20 cellular contexts compared by ENCODE assay signal in the genomic region with DNA sequence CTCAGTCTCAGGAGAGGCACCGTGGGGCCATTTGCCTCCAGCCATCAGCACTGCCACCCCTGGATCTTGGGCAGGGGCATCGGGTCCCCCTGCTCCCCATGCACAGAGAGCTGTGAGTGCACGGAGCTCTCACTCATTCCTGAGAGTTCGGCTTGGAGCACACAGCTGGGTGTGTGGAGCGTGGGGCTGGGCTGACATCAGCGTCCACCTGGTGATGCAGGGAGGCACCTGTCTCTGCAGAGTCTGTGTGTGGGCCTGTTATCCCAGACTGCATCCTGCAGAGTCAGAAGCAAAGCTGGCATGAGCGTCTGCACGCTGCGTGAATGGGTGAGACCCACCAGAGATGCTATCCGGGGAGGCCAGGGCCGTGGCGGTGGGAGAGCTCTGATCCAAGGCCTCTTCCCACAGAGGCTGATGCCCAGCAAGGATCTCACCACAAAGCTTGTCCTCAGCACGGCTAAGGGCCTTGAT.
A peak's percentile ranks its signal among the peaks of the same experiment; 100 is the strongest.
DNase-seq lines count a peak whose midpoint lies in the region; ATAC-seq, FAIRE-seq and TF ChIP-seq lines count a peak whose summit lies in the region.
"Had no signal": no experiment of that assay in that cellular context is flagged by ENCODE, and none has a peak within 500 bp of the region (broad histone marks: within the 10 kb centered on the region; RNA-seq: fewer than 3 reads in every experiment).

No MANE protein-coding gene starts in this region.

- H2BK5ac ChIP-seq in H1 (ENCODE audit: low read depth, low read length): no peak overlapping the region

- H3K79me1 ChIP-seq in H1 (ENCODE audit: low read depth, low read length): no peaks in the 10 kb centered on the region

- H3F3A ChIP-seq in neural progenitor cell (ENCODE audit: low read depth): no peaks in the 10 kb centered on the region

- H3K27ac ChIP-seq in H1 (ENCODE audit: low read depth, low read length) (no peak overlapping the region), neural progenitor cell (no peak overlapping the region), RWPE1 (no peak overlapping the region)
- H3K27ac ChIP-seq: A549, C4-2B, SJSA1 had no signal

- H2AFZ ChIP-seq in H1 (ENCODE audit: low read length) (no peak overlapping the region), neural progenitor cell (replicated peaks) (no peak overlapping the region)

- no peak overlapping the region for H2BK20ac ChIP-seq in H1 (ENCODE audit: low read length)

- no peak for TF ChIP-seq CTCF in H1 (IDR thresholded peaks at IDR 0.05; ENCODE audit: control extremely low read depth in 1 of 3, insufficient read depth in 1 of 3, low read depth in 1 of 3, low read length in 3 of 3)
- TF ChIP-seq CTCF in neural progenitor cell (IDR thresholded peaks at IDR 0.05): no peak
- TF ChIP-seq CTCF in RWPE1 (conservative IDR thresholded peaks at IDR 0.05; ENCODE audit: low read depth): no peak

- peak overlapping the region; percentile 31; the same call in 1 of the 2 replicates for H4K8ac ChIP-seq in H1 (ENCODE audit: extremely low read depth, insufficient read depth, low read length)

- POLR2A ChIA-PET in H1 (lab: Charles Lee; ENCODE audit: partially characterized antibody) (no interaction called here), RWPE1 (lab: Yijun Ruan, JAX; ENCODE audit: low non-redundant PET) (no interaction called here)

- peaks cover 2% of the 10 kb centered on the region for H3K36me3 Mint-ChIP-seq in neural progenitor cell

- H3K18ac ChIP-seq in H1 (ENCODE audit: extremely low read depth, low read length): no peak overlapping the region

- H3K23me2 ChIP-seq in H1 (ENCODE audit: low read depth, low read length): no peaks in the 10 kb centered on the region

- H3K4me1 ChIP-seq in H1 (replicated peaks in 1 of 4; ENCODE audit: control insufficient read depth in 3 of 4, insufficient read depth in 4 of 4, low read length in 3 of 4) (no peaks in the 10 kb centered on the region; a peak in 2 of 7 replicates), neural progenitor cell (peaks cover 4% of the 10 kb centered on the region)
- H3K4me1 ChIP-seq: A549 had no signal

- no peak for ATAC-seq in Right ventricle myocardium superior (ENCODE audit: poor library complexity)
- ATAC-seq: A549 had no signal

- H3K27me3 ChIP-seq in H1 (replicated peaks in 1 of 4; ENCODE audit: control insufficient read depth in 3 of 4, extremely low read depth in 1 of 4, insufficient read depth in 3 of 4, low read length in 3 of 4) (peaks cover 0 to 2% (median 0%) of the 10 kb centered on the region in 4 experiments; a peak in 1 of 7 replicates), neural progenitor cell (no peaks in the 10 kb centered on the region)
- H3K27me3 ChIP-seq: SJSA1 had no signal

- no peak for TF ChIP-seq RAD21 in H1 (IDR thresholded peaks at IDR 0.05 in 1 of 2, conservative IDR thresholded peaks at IDR 0.05 in 1 of 2; ENCODE audit: low read depth in 2 of 2, low read length in 2 of 2)

- no peak overlapping the region for H4K91ac ChIP-seq in H1 (replicated peaks; ENCODE audit: insufficient read length, low read length)

- no peak overlapping the region for H2BK15ac ChIP-seq in H1 (ENCODE audit: low read length)

- TF ChIP-seq POLR2A in H1 (IDR thresholded peaks at IDR 0.05; ENCODE audit: control extremely low read depth in 1 of 2, low read depth in 2 of 2, low read length in 2 of 2): no peak

- H2BK12ac ChIP-seq in H1 (ENCODE audit: low read depth, low read length): no peak overlapping the region

- peaks cover 60% of the 10 kb centered on the region for H3K4me1 Mint-ChIP-seq in neural progenitor cell

- no peak overlapping the region for H3K4me3 Mint-ChIP-seq in neural progenitor cell
- H3K4me3 Mint-ChIP-seq: HFFc6 had no signal

- H2AK5ac ChIP-seq in H1 (ENCODE audit: low read depth, low read length): no peak overlapping the region

- H3K79me2 ChIP-seq in H1 (ENCODE audit: control insufficient read depth in 1 of 2, insufficient read depth in 2 of 2, low read length in 2 of 2) (no peaks in the 10 kb centered on the region), neural progenitor cell (ENCODE audit: low read depth) (no peaks in the 10 kb centered on the region)

- CTCF ChIA-PET in H1 (lab: Charles Lee; ENCODE audit: partially characterized antibody) (interaction anchor here (0.7 to 1.9 kb wide), 4 partner anchors 9 to 77 kb away, joined by 3 to 9 read pairs (median 4); no protein-coding TSS in a partner anchor), RWPE1 (lab: Yijun Ruan, JAX) (no interaction called here)

- no peaks in the 10 kb centered on the region for H3K9me3 ChIP-seq in H1 (ENCODE audit: insufficient read depth in 2 of 2, low read depth in 1 of 2, low read length in 1 of 2)
- H3K9me3 ChIP-seq in neural progenitor cell (ENCODE audit: low read depth): no peaks in the 10 kb centered on the region
- H3K9me3 ChIP-seq: A549, SJSA1 had no signal

- H3K4ac ChIP-seq in H1 (replicated peaks; ENCODE audit: insufficient read length, low read depth, low read length): no peak overlapping the region

- H3K9ac ChIP-seq in H1 (replicated peaks in 1 of 4; ENCODE audit: extremely low read depth in 1 of 4, low read depth in 3 of 4, low read length in 3 of 4) (no peak overlapping the region), neural progenitor cell (no peak overlapping the region)

- H3K4me2 ChIP-seq in H1 (ENCODE audit: insufficient read depth in 1 of 2, low read depth in 2 of 2, low read length in 2 of 2) (no peak overlapping the region), neural progenitor cell (no peak overlapping the region)
- H3K4me2 ChIP-seq: A549 had no signal

- no peaks in the 10 kb centered on the region for H4K20me1 ChIP-seq in H1 (replicated peaks in 1 of 2; ENCODE audit: control insufficient read depth in 1 of 2, insufficient read depth in 2 of 2, low read length in 2 of 2)
- H4K20me1 ChIP-seq in neural progenitor cell (ENCODE audit: low read depth): no peaks in the 10 kb centered on the region

- WGBS in H1 (ENCODE audit: extremely low coverage in 1 of 2, insufficient coverage in 1 of 2, insufficient read length in 1 of 2, insufficient replicate concordance in 2 of 2, low coverage in 1 of 2, low lambda C conversion rate in 2 of 2, missing lambda C conversion rate in 1 of 2), 2 experiments: 74% methylated on average over 12 of the region's 13 CpGs; no CpG with 5 or more reads in 1 of the 2 experiments

- H3K23ac ChIP-seq in H1 (ENCODE audit: insufficient read length): no peak overlapping the region

- H3K56ac ChIP-seq in H1 (replicated peaks; ENCODE audit: insufficient read length, low read depth, low read length): no peak overlapping the region

- H3K36me3 ChIP-seq in H1 (ENCODE audit: control insufficient read depth in 2 of 4, insufficient read depth in 4 of 4, low read length in 3 of 4) (no peaks in the 10 kb centered on the region), neural progenitor cell (no peaks in the 10 kb centered on the region)
- H3K36me3 ChIP-seq: SJSA1 had no signal

- H3K27ac Mint-ChIP-seq in neural progenitor cell: peak overlapping the region; percentile 51
- H3K27ac Mint-ChIP-seq: HFFc6 had no signal

- H4K5ac ChIP-seq in H1 (ENCODE audit: insufficient read length, low read depth, low read length): no peak overlapping the region

- H3K9me3 Mint-ChIP-seq in neural progenitor cell: peaks cover 16% of the 10 kb centered on the region

- H3K27me3 Mint-ChIP-seq in neural progenitor cell (ENCODE audit: insufficient read depth, low read depth): peaks cover 9% of the 10 kb centered on the region

- intact Hi-C loops in cardiac septum (cut with DNase I): no loop called here
- intact Hi-C loops in Right ventricle myocardium superior (cut with DNase I): no loop called here

- H2BK120ac ChIP-seq in H1 (replicated peaks; ENCODE audit: low read depth, low read length): no peak overlapping the region

- TF ChIP-seq EP300 in H1 (IDR thresholded peaks at IDR 0.05; ENCODE audit: borderline replicate concordance in 1 of 2, low read depth in 2 of 2, low read length in 2 of 2): no peak

- no peak overlapping the region for H3K14ac ChIP-seq in H1 (ENCODE audit: insufficient read length)

- FAIRE-seq in H1 (lab: Jason Lieb, UNC): no peak
- FAIRE-seq: A549 had no signal

- peak; percentile 70 for DNase-seq in cardiac septum (ENCODE audit: low spot score)
- DNase-seq in Right ventricle myocardium superior: no peak
- no peak for DNase-seq in H1 (ENCODE audit: low read depth in 1 of 2, low spot score in 2 of 2)
- no peak for DNase-seq in neural progenitor cell (ENCODE audit: low spot score)
- DNase-seq in amniotic stem cell (lab: John Stamatoyannopoulos, UW): no peak
- no peak for DNase-seq in activated CD8-positive, alpha-beta memory T cell treated with anti-CD3 and anti-CD28 coated beads, Interleukin-2, amount 50 U/mL, for 48 hours
- no peak for DNase-seq in RWPE1 (ENCODE audit: low spot score)
- DNase-seq: EL; GOT3; HFFc6; NCI-H1048; NCI-H1436 treated with DMSO at 0.1 percent for 48 hours; NCI-H2081 treated with DMSO at 0.1 percent for 48 hours; NCI-H345; NCI-H526 treated with DMSO at 0.1 percent for 48 hours; NK-92 treated with Interleukin-12 subunit alpha and Interleukin-12 subunit beta, amount 100 ng/mL, for 24 hours; RPMI8226 had no signal

- no peak overlapping the region for H3K4me3 ChIP-seq in H1 (ENCODE audit: extremely low read depth in 1 of 4, insufficient read depth in 2 of 4, low read depth in 3 of 4, low read length in 4 of 4)
- H3K4me3 ChIP-seq in neural progenitor cell: no peak overlapping the region
- H3K4me3 ChIP-seq: A549, SJSA1 had no signal

TF ChIP-seq in H1, 55 proteins besides CTCF, POLR2A, EP300 and RAD21 (continues in another document):
- TF ChIP-seq GABPA (IDR thresholded peaks at IDR 0.05; ENCODE audit: borderline replicate concordance, insufficient read depth, low read length) (no peak), NANOG (IDR thresholded peaks at IDR 0.05; ENCODE audit: insufficient read depth, low read depth, low read length, poor library complexity, severe bottlenecking) (no peak), RNF2 (IDR thresholded peaks at IDR 0.05; ENCODE audit: borderline replicate concordance, low read depth, low read length, missing control alignments, poor library complexity, severe bottlenecking) (no peak), CEBPB (IDR thresholded peaks at IDR 0.05; ENCODE audit: low read depth, low read length) (no peak), ZNF274 (IDR thresholded peaks at IDR 0.05; ENCODE audit: borderline replicate concordance, extremely low read depth, low read length) (no peak), ATF3 (IDR thresholded peaks at IDR 0.05; ENCODE audit: insufficient read depth, low read depth, low read length) (no peak), GTF2F1 (IDR thresholded peaks at IDR 0.05; ENCODE audit: borderline replicate concordance, low read depth, low read length) (no peak), E2F6 (IDR thresholded peaks at IDR 0.05) (no peak)
